In the genomic region with DNA sequence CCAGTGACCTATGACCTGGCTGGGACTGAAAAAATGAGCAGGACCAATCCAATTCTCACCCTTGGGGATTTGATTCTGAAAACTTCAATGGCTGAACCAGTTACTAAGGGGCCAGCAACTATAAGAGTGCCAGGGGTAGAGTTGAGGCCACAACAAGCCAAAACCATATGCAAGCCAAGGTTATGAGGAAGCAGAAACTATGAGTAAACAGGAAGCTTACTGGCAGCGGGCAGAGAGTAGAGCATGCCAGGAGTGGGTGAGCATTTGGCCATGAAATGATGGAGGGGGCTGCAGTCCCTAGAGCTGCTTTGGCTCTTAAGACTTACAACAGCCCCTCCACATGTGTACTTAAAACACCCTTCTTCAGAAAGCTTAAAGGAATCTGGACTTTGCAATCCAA, we compare ENCODE assay signal across 8 cellular contexts.
DNase-seq lines count a peak whose midpoint lies in the region; ATAC-seq and TF ChIP-seq lines count a peak whose summit lies in the region.

No MANE protein-coding gene starts in this region.

- H2AFZ ChIP-seq in OCI-LY7 (ENCODE audit: low read length) (peak overlapping the region; percentile 22; the same call in 1 of the 2 replicates), mammary epithelial cell (ENCODE audit: low read depth, low read length) (peak overlapping the region; percentile 2)

- TF ChIP-seq POLR2A in heart left ventricle (IDR thresholded peaks at IDR 0.05): no peak
- no peak for TF ChIP-seq POLR2A in gastrocnemius medialis (IDR thresholded peaks at IDR 0.05)

- H3K36me3 ChIP-seq in heart left ventricle: no peaks in the 10 kb centered on the region
- no peaks in the 10 kb centered on the region for H3K36me3 ChIP-seq in OCI-LY7 (ENCODE audit: insufficient read depth, low read length)
- no peaks in the 10 kb centered on the region for H3K36me3 ChIP-seq in mammary epithelial cell (ENCODE audit: insufficient read depth, low read length)
- H3K36me3 ChIP-seq in gastrocnemius medialis: no peaks in the 10 kb centered on the region

- BruUV-seq in OCI-LY7 (replicated peaks; lab: Mats Ljungman, UMichigan) (no TSS peak), mammary epithelial cell (replicated peaks; lab: Mats Ljungman, UMichigan) (no TSS peak)

- H3K79me2 ChIP-seq in OCI-LY7 (ENCODE audit: insufficient read depth, low read depth, low read length): peaks cover 5% of the 10 kb centered on the region; the same call in 1 of the 2 replicates
- peaks cover 62% of the 10 kb centered on the region for H3K79me2 ChIP-seq in mammary epithelial cell (ENCODE audit: insufficient read depth, low read length)

- no peak overlapping the region for H3K4me3 ChIP-seq in heart left ventricle
- H3K4me3 ChIP-seq in OCI-LY7 (ENCODE audit: low read depth, low read length, poor library complexity, severe bottlenecking): no peak overlapping the region
- no peak overlapping the region for H3K4me3 ChIP-seq in mammary epithelial cell (replicated peaks in 1 of 3; ENCODE audit: insufficient read depth in 1 of 3, low read depth in 2 of 3, low read length in 3 of 3)
- H3K4me3 ChIP-seq in gastrocnemius medialis: no peak overlapping the region

- H3K4me2 ChIP-seq in OCI-LY7 (ENCODE audit: low read length) (peak overlapping the region; percentile 34), mammary epithelial cell (ENCODE audit: insufficient read depth, low read depth, low read length) (peak overlapping the region; percentile 62)

- intact Hi-C loops in heart left ventricle (cut with DNase I) (loop anchor here in 3 of 10 donors (5.0 to 10.0 kb wide), 3 partner anchors 39 to 564 kb away; no protein-coding TSS in a partner anchor), Right ventricle myocardium superior (cut with DNase I) (no loop called here), OCI-LY7 (cut with micrococcal nuclease; ENCODE audit: unreplicated experiment) (no loop called here), mammary epithelial cell (cut with micrococcal nuclease) (no loop called here), gastrocnemius medialis (cut with DNase I; ENCODE audit: low total_unique reads) (no loop called here)

- H3K9me3 ChIP-seq in heart left ventricle: no peaks in the 10 kb centered on the region
- no peaks in the 10 kb centered on the region for H3K9me3 ChIP-seq in OCI-LY7 (ENCODE audit: low read length)
- H3K9me3 ChIP-seq in mammary epithelial cell (replicated peaks; ENCODE audit: insufficient read depth, low read length): no peaks in the 10 kb centered on the region
- H3K9me3 ChIP-seq in gastrocnemius medialis: no peaks in the 10 kb centered on the region

- H3K4me1 ChIP-seq in heart left ventricle (peaks cover 2 to 61% (median 39%) of the 10 kb centered on the region in 12 donors), OCI-LY7 (ENCODE audit: insufficient read depth, low read length, poor library complexity, severe bottlenecking) (peaks cover 21% of the 10 kb centered on the region), mammary epithelial cell (ENCODE audit: insufficient read depth, low read length) (peaks cover 40% of the 10 kb centered on the region), gastrocnemius medialis (peaks cover 23 to 38% of the 10 kb centered on the region in 2 donors)

- 16 to 29% (median 23%) methylated on average over 1 of the region's 1 CpG for WGBS in heart left ventricle, 4 donors
- WGBS in mammary epithelial cell (ENCODE audit: low coverage, missing lambda C conversion rate): 17% methylated on average over 1 of the region's 1 CpG

- H4K20me1 ChIP-seq in OCI-LY7 (ENCODE audit: insufficient read depth, low read length): no peaks in the 10 kb centered on the region
- H4K20me1 ChIP-seq in mammary epithelial cell (ENCODE audit: insufficient read depth, low read length): no peaks in the 10 kb centered on the region

- H3K27me3 ChIP-seq in heart left ventricle (no peaks in the 10 kb centered on the region), mammary epithelial cell (ENCODE audit: insufficient read depth, low read length) (no peaks in the 10 kb centered on the region), gastrocnemius medialis (no peaks in the 10 kb centered on the region)

- H3K9ac ChIP-seq in mammary epithelial cell (ENCODE audit: insufficient read depth, low read length): peak overlapping the region; percentile 39

- peak in 2 of 4 donors; percentile 25 to 29 for ATAC-seq in heart left ventricle
- no peak for ATAC-seq in Right ventricle myocardium superior (ENCODE audit: poor library complexity)
- no peak for ATAC-seq in gastrocnemius medialis

- dilution Hi-C loops in mammary epithelial cell (cut with HindIII; ENCODE audit: low sequenced_read_pairs): loop anchor here (5.0 kb wide), 1 partner anchor 189 kb away; no protein-coding TSS in a partner anchor

- CTCF ChIA-PET in OCI-LY7 (lab: Charles Lee; ENCODE audit: unreplicated experiment) (no interaction called here), mammary epithelial cell (lab: Charles Lee; ENCODE audit: low non-redundant PET) (interaction anchor here (0.6 kb wide), 2 partner anchors 469 to 559 kb away, joined by 3 read pairs; no protein-coding TSS in a partner anchor)

- TF ChIP-seq CTCF in heart left ventricle (IDR thresholded peaks at IDR 0.05) (no peak), OCI-LY7 (conservative IDR thresholded peaks at IDR 0.05; ENCODE audit: low read length) (no peak), mammary epithelial cell (conservative IDR thresholded peaks at IDR 0.05 in 1 of 2, IDR thresholded peaks at IDR 0.05 in 1 of 2; ENCODE audit: extremely low read depth in 1 of 2, insufficient read depth in 1 of 2, low read depth in 1 of 2, low read length in 2 of 2) (no peak), gastrocnemius medialis (IDR thresholded peaks at IDR 0.05 in 4 of 5, conservative IDR thresholded peaks at IDR 0.05 in 1 of 5) (no peak)

- POLR2A ChIA-PET in OCI-LY7 (lab: Charles Lee): interaction anchor here (0.7 to 5.3 kb wide), 4 partner anchors 9 to 658 kb away, joined by 3 to 33 read pairs (median 6); no protein-coding TSS in a partner anchor

- in situ Hi-C loops in mammary epithelial cell (cut with MboI; ENCODE audit: low sequenced_read_pairs in 2 of 2): no loop called here
- in situ Hi-C loops in gastrocnemius medialis (cut with MboI; ENCODE audit: low sequenced_read_pairs in 4 of 4): no loop called here

- DNase-seq in heart left ventricle (no peak), Right ventricle myocardium superior (no peak), OCI-LY7 (ENCODE audit: low spot score) (peak; percentile 33), mammary epithelial cell (peak; percentile 86), gastrocnemius medialis (no peak), DMS153 (lab: John Stamatoyannopoulos, UW) (no peak), middle frontal gyrus (ENCODE audit: extremely low spot score, low spot score) (no peak), DMS153 treated with DMSO at 0.1 percent for 48 hours (lab: John Stamatoyannopoulos, UW; ENCODE audit: unreplicated experiment) (no peak)

- H3K27ac ChIP-seq in heart left ventricle (peak overlapping the region in 9 of 12 donors; percentile 15 to 87 (median 36)), OCI-LY7 (ENCODE audit: low read depth, low read length, poor library complexity, severe bottlenecking) (no peak overlapping the region), mammary epithelial cell (ENCODE audit: insufficient read depth, low read depth, low read length) (peak overlapping the region; percentile 81), gastrocnemius medialis (peak overlapping the region; percentile 38 to 66 (median 50))

- no peaks in the 10 kb centered on the region for H3K9me2 ChIP-seq in OCI-LY7 (ENCODE audit: insufficient read depth, low read length)

Comparison
In these comparisons a context has a peak if more than half of its experiments do, and no peak if none do; other contexts are left out.
1. DNase-seq: peak in OCI-LY7 (single experiment) and mammary epithelial cell (single experiment); none in heart left ventricle (0 of 5), Right ventricle myocardium superior (single experiment), gastrocnemius medialis (0 of 2), DMS153 (single experiment), middle frontal gyrus (single experiment) and DMS153 treated with DMSO at 0.1 percent for 48 hours (single experiment).